In the genomic region with DNA sequence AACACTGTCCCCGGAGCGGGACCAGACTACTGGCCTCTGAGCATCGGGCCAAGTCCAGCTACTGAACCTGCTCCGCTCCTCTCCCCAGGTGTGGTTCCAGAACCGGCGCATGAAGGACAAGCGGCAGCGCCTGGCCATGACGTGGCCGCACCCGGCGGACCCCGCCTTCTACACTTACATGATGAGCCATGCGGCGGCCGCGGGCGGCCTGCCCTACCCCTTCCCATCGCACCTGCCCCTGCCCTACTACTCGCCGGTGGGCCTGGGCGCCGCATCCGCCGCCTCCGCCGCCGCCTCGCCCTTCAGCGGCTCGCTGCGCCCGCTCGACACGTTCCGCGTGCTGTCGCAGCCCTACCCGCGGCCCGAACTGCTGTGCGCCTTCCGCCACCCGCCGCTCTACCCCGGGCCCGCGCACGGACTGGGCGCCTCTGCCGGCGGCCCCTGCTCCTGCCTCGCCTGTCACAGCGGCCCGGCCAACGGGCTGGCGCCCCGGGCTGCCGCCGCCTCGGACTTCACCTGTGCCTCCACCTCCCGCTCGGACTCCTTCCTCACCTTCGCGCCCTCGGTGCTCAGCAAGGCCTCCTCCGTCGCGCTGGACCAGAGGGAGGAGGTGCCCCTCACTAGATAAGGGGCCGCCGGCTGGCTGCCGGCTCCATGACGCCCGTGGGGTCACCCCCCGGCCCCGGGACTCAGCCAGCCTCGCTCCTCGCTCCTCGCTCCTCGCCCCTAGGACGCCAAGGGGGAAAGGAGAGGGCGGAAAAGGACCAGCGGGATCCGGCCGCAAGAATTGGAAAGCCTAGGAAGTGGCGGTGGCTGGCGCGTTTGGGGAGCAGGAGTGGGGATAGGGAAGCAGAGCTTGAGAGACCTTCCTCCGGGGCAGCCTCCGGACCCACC, we compare ENCODE assay signal across 11 cellular contexts. TPM values are rescaled to one million over a fixed set of nuclear protein-coding genes. Genes with fewer than 3 reads are reported as not detected.
DNase-seq lines count a peak whose midpoint lies in the region; TF ChIP-seq lines count a peak whose summit lies in the region.
"Had no signal": no experiment of that assay in that cellular context is flagged by ENCODE, and none has a peak within 500 bp of the region (broad histone marks: within the 10 kb centered on the region; RNA-seq: fewer than 3 reads in every experiment).

No MANE protein-coding gene starts in this region.

- H3K4ac ChIP-seq in H9 (ENCODE audit: low read depth, low read length), result no peak overlapping the region

- H4K5ac ChIP-seq in H9 (ENCODE audit: insufficient read length, low read depth, low read length), result no peak overlapping the region

- H3K23me2 ChIP-seq in H9 (ENCODE audit: insufficient read length, low read depth, low read length, poor library complexity, severe bottlenecking), result peaks cover 3% of the 10 kb centered on the region

- TF ChIP-seq CTCF in H9 (conservative IDR thresholded peaks at IDR 0.05) (0 out of 3 replicates have a peak, but pooled peaks have one; percentile 28), SK-N-SH (IDR thresholded peaks at IDR 0.05) (no peak)

- H3K27me3 Mint-ChIP-seq in H9 (ENCODE audit: low read depth), result peaks cover 100% of the 10 kb centered on the region

- H3K4me1 ChIP-seq in H9 (ENCODE audit: insufficient read depth, low read length) (no peaks in the 10 kb centered on the region), SK-N-SH (ENCODE audit: control insufficient read depth in 1 of 2, insufficient read depth in 2 of 2, low read depth in 1 of 2, low read length in 1 of 2) (no peaks in the 10 kb centered on the region; a peak in 1 of 4 replicates), iPS-15b (ENCODE audit: control insufficient read depth, insufficient read depth, low read length) (peaks cover 6% of the 10 kb centered on the region)

- H3T11ph ChIP-seq in H9 (ENCODE audit: low read length), result no peak overlapping the region

- POLR2A ChIA-PET in SK-N-SH (lab: Yijun Ruan, JAX), result no interaction called here

- no peak overlapping the region for H2AK5ac ChIP-seq in H9 (ENCODE audit: insufficient read length, low read length)

- no peak overlapping the region for H3K27ac ChIP-seq in H9 (ENCODE audit: insufficient read length, low read depth, low read length)
- no peak overlapping the region for H3K27ac ChIP-seq in SK-N-SH (ENCODE audit: low read depth in 2 of 2, low read length in 1 of 2)
- H3K27ac ChIP-seq: KMS-11, neutrophil had no signal

- H3K36me3 ChIP-seq in SK-N-SH (replicated peaks in 1 of 2; ENCODE audit: control insufficient read depth in 1 of 2, insufficient read depth in 2 of 2, low read length in 1 of 2), result no peaks in the 10 kb centered on the region
- no peaks in the 10 kb centered on the region for H3K36me3 ChIP-seq in iPS-15b (ENCODE audit: control insufficient read depth, insufficient read depth, low read length)
- H3K36me3 ChIP-seq: neutrophil had no signal

- no peaks in the 10 kb centered on the region for H3K9me2 ChIP-seq in SK-N-SH

- H3K9ac ChIP-seq in H9 (ENCODE audit: extremely low read depth, insufficient read length, low read length) (no peak overlapping the region), SK-N-SH (no peak overlapping the region), iPS-15b (ENCODE audit: low read depth, low read length) (no peak overlapping the region)
- H3K9ac ChIP-seq: KMS-11 had no signal

- peaks cover 25 to 56% of the 10 kb centered on the region in 2 experiments for H3K4me1 Mint-ChIP-seq in H9

- H3K9me3 Mint-ChIP-seq in H9, result peaks cover 4 to 16% of the 10 kb centered on the region in 2 experiments; a peak in 2 of 5 replicates

- H4K20me1 ChIP-seq in H9 (ENCODE audit: control insufficient read depth, insufficient read depth, insufficient read length) (peaks cover 3% of the 10 kb centered on the region), SK-N-SH (ENCODE audit: insufficient read depth) (no peaks in the 10 kb centered on the region; the same call in 1 of the 2 replicates)

- H3K27me3 ChIP-seq in H9 (ENCODE audit: insufficient read depth, low read length) (peaks cover 100% of the 10 kb centered on the region), SK-N-SH (ENCODE audit: insufficient read depth) (peaks cover 100% of the 10 kb centered on the region), iPS-15b (ENCODE audit: control insufficient read depth, insufficient read depth, low read length) (peaks cover 100% of the 10 kb centered on the region)

- no peak overlapping the region for H2BK15ac ChIP-seq in H9 (ENCODE audit: low read depth, low read length)

- H3K4me3 ChIP-seq in SK-N-SH (ENCODE audit: low read depth in 2 of 2, low read length in 1 of 2) (no peak overlapping the region), iPS-15b (ENCODE audit: low read depth, low read length) (peak overlapping the region; percentile 41), skeletal muscle cell (ENCODE audit: low read depth, low read length) (peak overlapping the region; percentile 15)

- H2AFZ ChIP-seq in H9 (ENCODE audit: low read length) (no peak overlapping the region), SK-N-SH (ENCODE audit: low read depth) (no peak overlapping the region)

- H3K79me1 ChIP-seq in H9 (ENCODE audit: insufficient read depth, low read depth, low read length, poor library complexity, severe bottlenecking), result no peaks in the 10 kb centered on the region

- DNase-seq in H9 (peak; percentile 73), SK-N-SH (peak; percentile 64), skeletal muscle cell (ENCODE audit: low read depth) (no peak), activated gamma-delta T cell treated with Interleukin-2 at 50 U/mL for 16 hours (no peak), NCI-H2227 (lab: John Stamatoyannopoulos, UW; ENCODE audit: unreplicated experiment) (no peak)
- no peak for DNase-seq in activated naive CD4-positive, alpha-beta T cell treated with Interleukin-2 at 50 U/mL for 16 hours
- no peak for DNase-seq in activated CD4-positive, CD25-positive, alpha-beta regulatory T cell (lab: John Stamatoyannopoulos, UW)
- DNase-seq: SHP77 had no signal

- H3K79me2 ChIP-seq in H9 (ENCODE audit: insufficient read depth, low read length), result no peaks in the 10 kb centered on the region
- no peaks in the 10 kb centered on the region for H3K79me2 ChIP-seq in SK-N-SH (ENCODE audit: insufficient read depth)

- no peak overlapping the region for H2BK5ac ChIP-seq in H9 (ENCODE audit: insufficient read length, low read length)

- H2BK20ac ChIP-seq in H9 (ENCODE audit: low read depth, low read length, poor library complexity, severe bottlenecking), result no peak overlapping the region

- TF ChIP-seq EP300 in SK-N-SH (IDR thresholded peaks at IDR 0.05; ENCODE audit: borderline replicate concordance in 1 of 2, low read depth in 1 of 2, low read length in 1 of 2), result no peak

- no peak overlapping the region for H2BK120ac ChIP-seq in H9 (ENCODE audit: low read depth, low read length, poor library complexity, severe bottlenecking)

- H2BK12ac ChIP-seq in H9 (ENCODE audit: insufficient read length, low read depth, low read length), result no peak overlapping the region

- no peak overlapping the region for H3K23ac ChIP-seq in H9 (ENCODE audit: insufficient read length, low read depth, low read length)

- H3K18ac ChIP-seq in H9 (ENCODE audit: insufficient read length, low read depth, low read length), result no peak overlapping the region

- H4K91ac ChIP-seq in H9 (ENCODE audit: insufficient read length, low read depth, low read length), result no peak overlapping the region

- peaks cover 7% of the 10 kb centered on the region for H3F3A ChIP-seq in SK-N-SH (replicated peaks; ENCODE audit: insufficient read depth)

- no peak overlapping the region for H3K14ac ChIP-seq in H9 (ENCODE audit: insufficient read depth, low read length)

- H3K27ac Mint-ChIP-seq in H9, result no peak overlapping the region

- H3K36me3 Mint-ChIP-seq in H9 (ENCODE audit: insufficient read depth in 1 of 3, low read depth in 3 of 3), result 0 out of 7 replicates have a peak, but pooled peaks cover 0 to 1% (median 0%) of the 10 kb centered on the region in 3 experiments

- H3K9me3 ChIP-seq in H9 (ENCODE audit: control insufficient read depth, low read depth, low read length) (no peaks in the 10 kb centered on the region), SK-N-SH (no peaks in the 10 kb centered on the region), iPS-15b (ENCODE audit: control insufficient read depth, insufficient read depth, low read length) (no peaks in the 10 kb centered on the region)
- H3K9me3 ChIP-seq: neutrophil had no signal

- no peak overlapping the region for H3K56ac ChIP-seq in H9 (ENCODE audit: insufficient read length, low read depth, low read length)

- H3K4me2 ChIP-seq in H9 (ENCODE audit: insufficient read depth, insufficient read length, low read length) (peak overlapping the region; percentile 41), SK-N-SH (peak overlapping the region; percentile 54; the same call in 1 of the 2 replicates)
- H3K4me2 ChIP-seq: KMS-11 had no signal

- peak overlapping the region; percentile 10 to 68; a peak in 4 of 5 replicates for H3K4me3 Mint-ChIP-seq in H9

- no peak overlapping the region for H4K8ac ChIP-seq in H9 (replicated peaks; ENCODE audit: insufficient read length, low read depth, low read length)

- TF ChIP-seq RAD21 in SK-N-SH (IDR thresholded peaks at IDR 0.05; ENCODE audit: low read length), result no peak

- no CpG with 5 or more reads among the region's 90 CpGs for whole genome bisulfite sequencing in H9 (ENCODE audit: extremely low coverage, insufficient read length, low lambda C conversion rate)
- WGBS in SK-N-SH (ENCODE audit: low lambda C conversion rate), result 9% methylated on average over 59 of the region's 90 CpGs

- CTCF ChIA-PET in SK-N-SH (lab: Yijun Ruan, JAX), result interaction anchor here (1.0 to 1.9 kb wide), 4 partner anchors 23 to 96 kb away, joined by 3 to 7 read pairs (median 4); no protein-coding TSS in a partner anchor

TF ChIP-seq in SK-N-SH, 30 proteins besides CTCF, POLR2A, EP300 and RAD21:
- TF ChIP-seq YY1 (IDR thresholded peaks at IDR 0.05; ENCODE audit: low read depth), result no peak
- no peak for TF ChIP-seq ELF1 (IDR thresholded peaks at IDR 0.05)
- no peak for TF ChIP-seq MEF2A (IDR thresholded peaks at IDR 0.05; ENCODE audit: borderline replicate concordance, low read depth)
- TF ChIP-seq RFX5 (IDR thresholded peaks at IDR 0.05; ENCODE audit: low read length), result no peak
- TF ChIP-seq FOSL2 (IDR thresholded peaks at IDR 0.05; ENCODE audit: borderline replicate concordance, low read depth), result no peak
- 0 out of 2 replicates have a peak, but pooled peaks have one; percentile 66 for TF ChIP-seq EZH2phosphoT487 (IDR thresholded peaks at IDR 0.05; ENCODE audit: borderline replicate concordance, low read depth)
- no peak for TF ChIP-seq NFIC (IDR thresholded peaks at IDR 0.05; ENCODE audit: borderline replicate concordance)
- TF ChIP-seq FOXJ3 (CRISPR knock-in tag; IDR thresholded peaks at IDR 0.05), result no peak
- TF ChIP-seq NRF1 (IDR thresholded peaks at IDR 0.05; ENCODE audit: low read depth, low read length), result no peak

RNA-seq across cellular contexts. Expression of a gene that starts 3.4 kb away (rescaled TPM):
- total RNA-seq in H9 (2021), result not detected in 2 replicates
- not detected in 2 replicates for polyA plus RNA-seq in SK-N-SH (2012; rRNA removed)
- not detected in 2 replicates for polyA plus RNA-seq in SK-N-SH (2012; cell fraction: cytosol; rRNA removed)
- polyA plus RNA-seq in SK-N-SH (2012; cell fraction: nucleus; rRNA removed), result 0.01 TPM in 1 of 2 replicates, not detected in the other

RNA-seq across cellular contexts. Expression of a gene that starts 46.2 kb away (rescaled TPM):
- total RNA-seq in H9 (2021), result not detected in 2 replicates
- polyA plus RNA-seq in SK-N-SH (2012; rRNA removed), result not detected in 2 replicates
- not detected in 2 replicates for polyA plus RNA-seq in SK-N-SH (2012; cell fraction: cytosol; rRNA removed)
- not detected in 2 replicates for polyA plus RNA-seq in SK-N-SH (2012; cell fraction: nucleus; rRNA removed)

Comparison
In these comparisons a context has a peak if more than half of its experiments do, and no peak if none do; other contexts are left out.
1. DNase-seq: peak in H9 (single experiment) and SK-N-SH (single experiment); none in skeletal muscle cell (single experiment), activated gamma-delta T cell treated with Interleukin-2 at 50 U/mL for 16 hours (single experiment), activated naive CD4-positive, alpha-beta T cell treated with Interleukin-2 at 50 U/mL for 16 hours (single experiment), NCI-H2227 (single experiment) and activated CD4-positive, CD25-positive, alpha-beta regulatory T cell (0 of 4).
2. H3K4me3 ChIP-seq: peak in iPS-15b (single experiment) and skeletal muscle cell (single experiment); none in SK-N-SH (0 of 2).